Comparison of ENCODE assay signal across 11 cellular contexts in genomic region chr7:155860840-155861479, GRCh38.
DNase-seq lines count a peak whose midpoint lies in the region; ATAC-seq, FAIRE-seq and TF ChIP-seq lines count a peak whose summit lies in the region.
"Had no signal": no experiment of that assay in that cellular context is flagged by ENCODE, and none has a peak within 500 bp of the region (broad histone marks: within the 10 kb centered on the region; RNA-seq: fewer than 3 reads in every experiment).

No MANE protein-coding gene starts in this region.

- H3K9me3 ChIP-seq in adipocyte (ENCODE audit: control insufficient read depth, low read length) (peaks cover 3% of the 10 kb centered on the region), WERI-Rb-1 (ENCODE audit: severe bottlenecking) (no peaks in the 10 kb centered on the region)

- H3K4me1 ChIP-seq in adipocyte (ENCODE audit: control insufficient read depth, insufficient read depth, low read length), result peaks cover 24% of the 10 kb centered on the region

- TF ChIP-seq CTCF in WERI-Rb-1 (IDR thresholded peaks at IDR 0.05; ENCODE audit: low read depth, low read length), result no peak

- DNase-seq in activated CD8-positive, alpha-beta memory T cell treated with anti-CD3 and anti-CD28 coated beads for 24 hours, result peak; percentile 37
- no peak for DNase-seq in activated CD8-positive, alpha-beta memory T cell treated with anti-CD3 and anti-CD28 coated beads, Interleukin-2, amount 50 U/mL, for 4 hours
- DNase-seq in adipocyte (ENCODE audit: low read depth), result peak; percentile 45
- DNase-seq in kidney tubule cell (ENCODE audit: low spot score), result peak; percentile 74
- DNase-seq in urothelium cell line (ENCODE audit: low spot score), result peak; percentile 7
- no peak for DNase-seq in WERI-Rb-1
- DNase-seq: activated B cell treated with CpG ODN at 0.5 μM for 24 hours, aorta had no signal

- H3K4me3 ChIP-seq in adipocyte (ENCODE audit: low read length) (no peak overlapping the region), WERI-Rb-1 (ENCODE audit: low read depth, low read length) (no peak overlapping the region)

- FAIRE-seq in urothelium cell line (lab: Jason Lieb, UNC), result no peak
- FAIRE-seq: GM18507 had no signal

- H3K27ac ChIP-seq in WERI-Rb-1, result no peak overlapping the region

- H3K27me3 ChIP-seq in adipocyte (replicated peaks; ENCODE audit: control insufficient read depth, insufficient read depth, low read length), result peaks cover 10% of the 10 kb centered on the region
- H3K27me3 ChIP-seq in WERI-Rb-1 (ENCODE audit: insufficient read depth, low read depth, severe bottlenecking), result peaks cover 71% of the 10 kb centered on the region

- no peak for ATAC-seq in HG03565 (IDR thresholded peaks at IDR 0.05; ENCODE audit: unreplicated experiment)
- no peak for ATAC-seq in HG03135 (IDR thresholded peaks at IDR 0.05; ENCODE audit: unreplicated experiment)

- H3K36me3 ChIP-seq in adipocyte (ENCODE audit: control insufficient read depth, insufficient read depth, low read length, severe bottlenecking) (no peaks in the 10 kb centered on the region), WERI-Rb-1 (no peaks in the 10 kb centered on the region)

- H3K9ac ChIP-seq in adipocyte (ENCODE audit: low read length), result peak overlapping the region; percentile 27

Comparison
In these comparisons a context has a peak if more than half of its experiments do, and no peak if none do; other contexts are left out.
1. DNase-seq: peak in activated CD8-positive, alpha-beta memory T cell treated with anti-CD3 and anti-CD28 coated beads for 24 hours (single experiment), adipocyte (single experiment), kidney tubule cell (single experiment) and urothelium cell line (single experiment); none in activated CD8-positive, alpha-beta memory T cell treated with anti-CD3 and anti-CD28 coated beads, Interleukin-2, amount 50 U/mL, for 4 hours (single experiment) and WERI-Rb-1 (single experiment).